ENCODE assay signal across 8 cellular contexts in genomic region chr1:201877877-201878339, GRCh38. TPM values are rescaled to one million over a fixed set of nuclear protein-coding genes. Genes with fewer than 3 reads are reported as not detected.
A peak's percentile ranks its signal among the peaks of the same experiment; 100 is the strongest.
DNase-seq lines count a peak whose midpoint lies in the region; ATAC-seq and TF ChIP-seq lines count a peak whose summit lies in the region.

No MANE protein-coding gene starts in this region.

- no peaks in the 10 kb centered on the region; the same call in 1 of the 2 replicates for H3F3A ChIP-seq in Loucy (ENCODE audit: low read depth)

- TF ChIP-seq POLR2A in heart left ventricle (IDR thresholded peaks at IDR 0.05) (no peak), sigmoid colon (IDR thresholded peaks at IDR 0.05) (no peak)

- H3K4me2 ChIP-seq in Loucy (ENCODE audit: low read depth, low read length, poor library complexity, severe bottlenecking), result no peak overlapping the region

- TF ChIP-seq CTCF in Loucy (conservative IDR thresholded peaks at IDR 0.05; ENCODE audit: low read length) (peak; percentile 66), heart left ventricle (IDR thresholded peaks at IDR 0.05) (peak; percentile 48 to 72 (median 59)), sigmoid colon (IDR thresholded peaks at IDR 0.05) (peak in 3 of 4 experiments; percentile 58 to 66 (median 62))
- TF ChIP-seq CTCF in activated CD8-positive, alpha-beta T cell treated with anti-CD3 and anti-CD28 coated beads for 36 hours (IDR thresholded peaks at IDR 0.05), result peak; percentile 72

- peaks cover 29% of the 10 kb centered on the region for H3K36me3 Mint-ChIP-seq in activated CD4-positive, alpha-beta T cell treated with anti-CD3 and anti-CD28 coated beads, Interleukin-2, amount 10 ng/mL, durations not matched to agents 7 days and 5 days (ENCODE audit: low read depth)
- peaks cover 21% of the 10 kb centered on the region for H3K36me3 Mint-ChIP-seq in activated CD8-positive, alpha-beta T cell treated with anti-CD3 and anti-CD28 coated beads for 36 hours (ENCODE audit: low read depth)

- H3K79me2 ChIP-seq in Loucy (ENCODE audit: insufficient read depth, low read length), result no peaks in the 10 kb centered on the region

- intact Hi-C loops in activated CD8-positive, alpha-beta T cell treated with anti-CD3 and anti-CD28 coated beads for 36 hours (cut with micrococcal nuclease), result no loop called here
- intact Hi-C loops in heart left ventricle (cut with DNase I), result loop anchor here in 7 of 10 donors (1.0 to 5.0 kb wide), 4 partner anchors 46 to 95 kb away; no protein-coding TSS in a partner anchor
- intact Hi-C loops in sigmoid colon (cut with DNase I), result loop anchor here (2.0 kb wide), 1 partner anchor 95 kb away; no protein-coding TSS in a partner anchor

- H3K4me3 ChIP-seq in Loucy (ENCODE audit: low read length, poor library complexity, severe bottlenecking), result no peak overlapping the region
- no peak overlapping the region for H3K4me3 ChIP-seq in heart left ventricle
- H3K4me3 ChIP-seq in sigmoid colon, result no peak overlapping the region

- H3K27me3 Mint-ChIP-seq in activated CD4-positive, alpha-beta T cell treated with anti-CD3 and anti-CD28 coated beads, Interleukin-2, amount 10 ng/mL, durations not matched to agents 7 days and 5 days, result no peaks in the 10 kb centered on the region
- H3K27me3 Mint-ChIP-seq in activated CD8-positive, alpha-beta T cell treated with anti-CD3 and anti-CD28 coated beads for 36 hours, result no peaks in the 10 kb centered on the region

- no peaks in the 10 kb centered on the region for H3K9me3 ChIP-seq in Loucy (ENCODE audit: insufficient read depth, low read depth, low read length)
- no peaks in the 10 kb centered on the region for H3K9me3 ChIP-seq in heart left ventricle
- H3K9me3 ChIP-seq in sigmoid colon, result no peaks in the 10 kb centered on the region

- H3K9me2 ChIP-seq in Loucy (replicated peaks; ENCODE audit: low read depth, low read length), result no peaks in the 10 kb centered on the region

- H3K4me1 ChIP-seq in Loucy (ENCODE audit: insufficient read depth, low read length, poor library complexity, severe bottlenecking) (no peaks in the 10 kb centered on the region), heart left ventricle (peaks cover 0 to 19% (median 6%) of the 10 kb centered on the region in 12 donors), sigmoid colon (peaks cover 0 to 11% (median 9%) of the 10 kb centered on the region in 4 donors)

- no peaks in the 10 kb centered on the region for H3K9me3 Mint-ChIP-seq in activated CD4-positive, alpha-beta T cell treated with anti-CD3 and anti-CD28 coated beads, Interleukin-2, amount 10 ng/mL, durations not matched to agents 7 days and 5 days
- H3K9me3 Mint-ChIP-seq in activated CD8-positive, alpha-beta T cell treated with anti-CD3 and anti-CD28 coated beads for 36 hours, result no peaks in the 10 kb centered on the region

- H3K4me3 Mint-ChIP-seq in activated CD4-positive, alpha-beta T cell treated with anti-CD3 and anti-CD28 coated beads, Interleukin-2, amount 10 ng/mL, durations not matched to agents 7 days and 5 days, result no peak overlapping the region
- no peak overlapping the region for H3K4me3 Mint-ChIP-seq in activated CD8-positive, alpha-beta T cell treated with anti-CD3 and anti-CD28 coated beads for 36 hours

- POLR2A ChIA-PET in activated CD4-positive, alpha-beta T cell treated with anti-CD3 and anti-CD28 coated beads, Interleukin-2, amount 10 ng/mL, durations not matched to agents 7 days and 5 days (lab: Charles Lee), result interaction anchor here (0.7 to 1.0 kb wide), 2 partner anchors 16 to 80 kb away, joined by 3 to 6 read pairs; no protein-coding TSS in a partner anchor
- POLR2A ChIA-PET in activated CD8-positive, alpha-beta T cell treated with anti-CD3 and anti-CD28 coated beads for 36 hours (lab: Charles Lee), result interaction anchor here (0.6 to 0.7 kb wide), 2 partner anchors 8 to 17 kb away, joined by 3 read pairs; no protein-coding TSS in a partner anchor

- H3K4me1 Mint-ChIP-seq in activated CD4-positive, alpha-beta T cell treated with anti-CD3 and anti-CD28 coated beads, Interleukin-2, amount 10 ng/mL, durations not matched to agents 7 days and 5 days, result no peaks in the 10 kb centered on the region
- no peaks in the 10 kb centered on the region for H3K4me1 Mint-ChIP-seq in activated CD8-positive, alpha-beta T cell treated with anti-CD3 and anti-CD28 coated beads for 36 hours (ENCODE audit: low read depth)

- peak overlapping the region; percentile 33 for H3K27ac Mint-ChIP-seq in activated CD4-positive, alpha-beta T cell treated with anti-CD3 and anti-CD28 coated beads, Interleukin-2, amount 10 ng/mL, durations not matched to agents 7 days and 5 days
- H3K27ac Mint-ChIP-seq in activated CD8-positive, alpha-beta T cell treated with anti-CD3 and anti-CD28 coated beads for 36 hours, result peak overlapping the region; percentile 35

- peak; percentile 43 for DNase-seq in activated CD4-positive, alpha-beta T cell treated with anti-CD3 and anti-CD28 coated beads, Interleukin-2, amount 10 ng/mL, durations not matched to agents 7 days and 5 days
- no peak for DNase-seq in activated CD4-positive, alpha-beta T cell treated with anti-CD3 and anti-CD28 coated beads for 1 hour
- DNase-seq in activated CD8-positive, alpha-beta T cell treated with anti-CD3 and anti-CD28 coated beads for 36 hours, result peak; percentile 44
- peak in 1 of 5 donors; percentile 29 for DNase-seq in heart left ventricle
- DNase-seq in sigmoid colon, result no peak
- DNase-seq in NCI-H187 (lab: John Stamatoyannopoulos, UW), result no peak

- peak; percentile 73 for ATAC-seq in activated CD8-positive, alpha-beta T cell treated with anti-CD3 and anti-CD28 coated beads for 36 hours
- ATAC-seq in heart left ventricle, result peak; percentile 33 to 77 (median 62)
- ATAC-seq in GM18502 (IDR thresholded peaks at IDR 0.05; ENCODE audit: poor library complexity, unreplicated experiment), result no peak

- WGBS in heart left ventricle, 4 donors, result 44 to 53% (median 50%) methylated on average over 6 of the region's 6 CpGs
- 53 to 63% methylated on average over 6 of the region's 6 CpGs for WGBS in sigmoid colon, 2 donors

- no peak for TF ChIP-seq EP300 in sigmoid colon (IDR thresholded peaks at IDR 0.05)

- H3K27ac ChIP-seq in heart left ventricle (peak overlapping the region in 9 of 12 donors; percentile 12 to 65 (median 33)), sigmoid colon (peak overlapping the region in 3 of 4 donors; percentile 42 to 47 (median 43))

- no peaks in the 10 kb centered on the region for H4K20me1 ChIP-seq in Loucy (ENCODE audit: insufficient read depth, low read length, poor library complexity, severe bottlenecking)

- H3K27me3 ChIP-seq in Loucy (ENCODE audit: insufficient read depth, low read length, poor library complexity, severe bottlenecking) (no peaks in the 10 kb centered on the region), heart left ventricle (no peaks in the 10 kb centered on the region), sigmoid colon (no peaks in the 10 kb centered on the region)

- H3K36me3 ChIP-seq in Loucy (ENCODE audit: insufficient read depth, low read length), result peaks cover 36% of the 10 kb centered on the region; the same call in 1 of the 2 replicates
- H3K36me3 ChIP-seq in heart left ventricle, result peaks cover 0 to 42% (median 31%) of the 10 kb centered on the region in 9 donors
- peaks cover 0 to 35% (median 17%) of the 10 kb centered on the region in 4 donors for H3K36me3 ChIP-seq in sigmoid colon

- no peak overlapping the region for H2AFZ ChIP-seq in Loucy (ENCODE audit: low read length)

- CTCF ChIA-PET in activated CD4-positive, alpha-beta T cell treated with anti-CD3 and anti-CD28 coated beads, Interleukin-2, amount 10 ng/mL, durations not matched to agents 7 days and 5 days (lab: Charles Lee), result interaction anchor here (0.9 to 1.8 kb wide), 4 partner anchors 9 to 282 kb away, joined by 3 to 7 read pairs (median 5); no protein-coding TSS in a partner anchor
- CTCF ChIA-PET in activated CD8-positive, alpha-beta T cell treated with anti-CD3 and anti-CD28 coated beads for 36 hours (lab: Charles Lee), result interaction anchor here (0.7 to 8.3 kb wide), 17 partner anchors 9 to 842 kb away, joined by 3 to 100 read pairs (median 3); no protein-coding TSS in a partner anchor

- no peak overlapping the region for H3K9ac ChIP-seq in Loucy (ENCODE audit: low read depth, low read length, poor library complexity, severe bottlenecking)

RNA-seq across cellular contexts. Expression of gene SHISA4, which starts 10.8 kb away (rescaled TPM):
- under 1 TPM; 0.57 to 0.83 TPM for total RNA-seq in activated CD4-positive, alpha-beta T cell treated with anti-CD3 and anti-CD28 coated beads, Interleukin-2, amount 10 ng/mL, durations not matched to agents 7 days and 5 days
- under 1 TPM in 1 of 2 experiments, not detected in 1; 0.47 TPM for total RNA-seq in activated CD8-positive, alpha-beta T cell treated with anti-CD3 and anti-CD28 coated beads for 36 hours
- total RNA-seq in heart left ventricle, result 100 to 1,000 TPM in 6 of 9 donors, 10 to 100 TPM in 3; 66.5 to 262 (median 133) TPM
- polyA plus RNA-seq in heart left ventricle, result 100 to 1,000 TPM in 1 of 2 donors, 10 to 100 TPM in 1; 53.2 to 101 TPM
- 10 to 100 TPM; 12.7 to 23.7 (median 19.3) TPM for total RNA-seq in sigmoid colon
- polyA plus RNA-seq in sigmoid colon, result 1 to 10 TPM; 3.5 to 6.1 (median 3.6) TPM

RNA-seq across cellular contexts. Expression of gene IPO9, which starts 49.0 kb away (rescaled TPM):
- 10 to 100 TPM; 47.9 to 52.4 TPM for total RNA-seq in activated CD4-positive, alpha-beta T cell treated with anti-CD3 and anti-CD28 coated beads, Interleukin-2, amount 10 ng/mL, durations not matched to agents 7 days and 5 days
- 10 to 100 TPM; 64.6 to 67.5 TPM for total RNA-seq in activated CD8-positive, alpha-beta T cell treated with anti-CD3 and anti-CD28 coated beads for 36 hours
- total RNA-seq in heart left ventricle, result 10 to 100 TPM; 12.1 to 35.4 (median 23.1) TPM
- 10 to 100 TPM in 1 of 2 donors, 1 to 10 TPM in 1; 9.8 to 13.8 TPM for polyA plus RNA-seq in heart left ventricle
- total RNA-seq in sigmoid colon, result 10 to 100 TPM; 15.5 to 20.2 (median 17.9) TPM
- polyA plus RNA-seq in sigmoid colon, result 10 to 100 TPM in 1 of 3 donors, 1 to 10 TPM in 2; 8.1 to 14.0 (median 8.4) TPM

Comparison
In these comparisons a context has a peak if more than half of its experiments do, and no peak if none do; other contexts are left out.
1. DNase-seq: peak in activated CD4-positive, alpha-beta T cell treated with anti-CD3 and anti-CD28 coated beads, Interleukin-2, amount 10 ng/mL, durations not matched to agents 7 days and 5 days (single experiment) and activated CD8-positive, alpha-beta T cell treated with anti-CD3 and anti-CD28 coated beads for 36 hours (single experiment); none in activated CD4-positive, alpha-beta T cell treated with anti-CD3 and anti-CD28 coated beads for 1 hour (single experiment), sigmoid colon (single experiment) and NCI-H187 (0 of 2).
2. RNA of gene SHISA4, which starts 10.8 kb away (total RNA-seq): 66.5 to 262 TPM in heart left ventricle and 12.7 to 23.7 TPM in sigmoid colon; 0.57 to 0.83 TPM in activated CD4-positive, alpha-beta T cell treated with anti-CD3 and anti-CD28 coated beads, Interleukin-2, amount 10 ng/mL, durations not matched to agents 7 days and 5 days and 0.47 TPM in activated CD8-positive, alpha-beta T cell treated with anti-CD3 and anti-CD28 coated beads for 36 hours; every median in the first group is over 4 times any median in the second.
3. Peak in every context shown above with its lines, with median percentiles within 50 percentile points of each other: CTCF ChIP-seq.